Comparison of ENCODE assay signal across 17 cellular contexts in genomic region chr7:146414373-146414772, GRCh38.
DNase-seq lines count a peak whose midpoint lies in the region; ATAC-seq and TF ChIP-seq lines count a peak whose summit lies in the region.
"Had no signal": no experiment of that assay in that cellular context is flagged by ENCODE, and none has a peak within 500 bp of the region (broad histone marks: within the 10 kb centered on the region; RNA-seq: fewer than 3 reads in every experiment).

No MANE protein-coding gene starts in this region.

- ATAC-seq in PC-3 (peak; percentile 41), HG03025 (IDR thresholded peaks at IDR 0.05; ENCODE audit: low FRiP score, unreplicated experiment) (no peak)

- H3K27ac ChIP-seq in PC-3 (ENCODE audit: low read length) = peak overlapping the region; percentile 31; the same call in 1 of the 2 replicates
- no peak overlapping the region for H3K27ac ChIP-seq in mesendoderm (ENCODE audit: low read depth, low read length)

- H2BK120ac ChIP-seq in mesendoderm (ENCODE audit: low read depth, low read length) = no peak overlapping the region

- H3K4me3 ChIP-seq in PC-3 (ENCODE audit: low read length) = no peak overlapping the region
- no peak overlapping the region for H3K4me3 ChIP-seq in mesendoderm (ENCODE audit: low read length)

- no peaks in the 10 kb centered on the region for H3K9me2 ChIP-seq in PC-3 (replicated peaks; ENCODE audit: low read length)

- H3K4me2 ChIP-seq in PC-3 (ENCODE audit: low read length) = peak overlapping the region; percentile 34
- H3K4me2 ChIP-seq in mesendoderm (ENCODE audit: low read length) = no peak overlapping the region

- no peak overlapping the region for H4K8ac ChIP-seq in mesendoderm (ENCODE audit: low read depth, low read length)

- H3K4me1 ChIP-seq in PC-3 (ENCODE audit: insufficient read depth, low read length) (peaks cover 23% of the 10 kb centered on the region), mesendoderm (ENCODE audit: control insufficient read depth, low read depth, low read length) (no peaks in the 10 kb centered on the region)

- no peaks in the 10 kb centered on the region for H3K27me3 ChIP-seq in PC-3 (ENCODE audit: low read length)
- no peaks in the 10 kb centered on the region for H3K27me3 ChIP-seq in mesendoderm (ENCODE audit: insufficient read depth, low read length, poor library complexity)

- no peaks in the 10 kb centered on the region for H4K20me1 ChIP-seq in PC-3 (ENCODE audit: low read length)

- H3K9me3 ChIP-seq in PC-3 (ENCODE audit: low read length) = no peaks in the 10 kb centered on the region

- peak; percentile 19 for DNase-seq in NOMO-1 treated with DMSO at 0.1 percent for 48 hours (lab: John Stamatoyannopoulos, UW; ENCODE audit: unreplicated experiment)
- no peak for DNase-seq in NOMO-1 treated with dmso at 0.1 percent for 144 hours (lab: John Stamatoyannopoulos, UW; ENCODE audit: unreplicated experiment)
- no peak for DNase-seq in PC-3
- DNase-seq in fibroblast of gingiva (ENCODE audit: low read depth) = peak; percentile 4
- DNase-seq in mesendoderm = peak; percentile 19
- DNase-seq in SIG-M5 (lab: John Stamatoyannopoulos, UW) = no peak
- DNase-seq in GM19240 (ENCODE audit: insufficient read length, low spot score) = no peak
- DNase-seq: 8988T, DMS79 treated with DMSO at 0.1 percent for 48 hours, HCEC 1CT, KG1, NCI-H1436 treated with DMSO at 0.1 percent for 48 hours, NCI-H2029, NCI-H2171, NCI-H526 treated with DMSO at 0.1 percent for 48 hours, RPMI8226 had no signal

- no peak overlapping the region for H4K5ac ChIP-seq in mesendoderm (ENCODE audit: low read length)

- no peaks in the 10 kb centered on the region for H3K36me3 ChIP-seq in PC-3 (ENCODE audit: low read depth, low read length)
- H3K36me3 ChIP-seq in mesendoderm (ENCODE audit: control insufficient read depth, insufficient read depth, low read length) = no peaks in the 10 kb centered on the region

- no peak overlapping the region for H2AK5ac ChIP-seq in mesendoderm (ENCODE audit: low read length)

- POLR2A ChIA-PET in PC-3 (lab: Charles Lee; ENCODE audit: unreplicated experiment) = interaction anchor here (0.6 kb wide), 1 partner anchor 298 kb away, joined by 3 read pairs; no protein-coding TSS in a partner anchor

- intact Hi-C loops in PC-3 (cut with micrococcal nuclease) = loop anchor here (1.0 to 5.0 kb wide), 5 partner anchors 47 to 316 kb away; partner anchors contain the start of gene CNTNAP2

- no peak overlapping the region for H3K23ac ChIP-seq in mesendoderm (ENCODE audit: low read length)

- no peak overlapping the region for H2BK15ac ChIP-seq in mesendoderm (replicated peaks; ENCODE audit: low read depth)

- CTCF ChIA-PET in PC-3 (lab: Charles Lee) = no interaction called here

- H3K79me1 ChIP-seq in mesendoderm (ENCODE audit: low read length) = no peaks in the 10 kb centered on the region

- no peak overlapping the region for H3K18ac ChIP-seq in mesendoderm (ENCODE audit: low read length)

- no peak overlapping the region for H3K4ac ChIP-seq in mesendoderm (ENCODE audit: low read depth, low read length)

- no peak overlapping the region for H2BK5ac ChIP-seq in mesendoderm (ENCODE audit: low read length)

- no peak overlapping the region for H3K56ac ChIP-seq in mesendoderm (ENCODE audit: low read length)

- no TSS peak for BruUV-seq in PC-3 (replicated peaks; lab: Mats Ljungman, UMichigan)

- TF ChIP-seq CTCF in PC-3 (conservative IDR thresholded peaks at IDR 0.05; ENCODE audit: low read depth, low read length) = no peak

- H3K79me2 ChIP-seq in PC-3 (ENCODE audit: low read length) (no peaks in the 10 kb centered on the region), mesendoderm (ENCODE audit: control insufficient read depth, insufficient read depth, low read length) (no peaks in the 10 kb centered on the region)

- no peaks in the 10 kb centered on the region for H3F3A ChIP-seq in PC-3 (ENCODE audit: low read length, unreplicated experiment)

- no peak overlapping the region for H2AFZ ChIP-seq in PC-3 (ENCODE audit: low read length)

- H3K9ac ChIP-seq in PC-3 (ENCODE audit: low read length) (no peak overlapping the region), mesendoderm (ENCODE audit: low read length) (no peak overlapping the region)

- WGBS in mesendoderm (ENCODE audit: extremely low coverage, insufficient coverage, low lambda C conversion rate) = no CpG with 5 or more reads among the region's 2 CpGs

Comparison
In these comparisons a context has a peak if more than half of its experiments do, and no peak if none do; other contexts are left out.
1. DNase-seq: peak in NOMO-1 treated with DMSO at 0.1 percent for 48 hours (single experiment), fibroblast of gingiva (single experiment) and mesendoderm (single experiment); none in NOMO-1 treated with dmso at 0.1 percent for 144 hours (single experiment), PC-3 (single experiment), SIG-M5 (single experiment) and GM19240 (single experiment).